ENCODE assay signal across 10 cellular contexts in genomic region chr13:99970761-99971575, GRCh38. TPM values are rescaled to one million over a fixed set of nuclear protein-coding genes. Genes with fewer than 3 reads are reported as not detected.
DNase-seq lines count a peak whose midpoint lies in the region; ATAC-seq and TF ChIP-seq lines count a peak whose summit lies in the region.
"Had no signal": no experiment of that assay in that cellular context is flagged by ENCODE, and none has a peak within 500 bp of the region (broad histone marks: within the 10 kb centered on the region; RNA-seq: fewer than 3 reads in every experiment).

No MANE protein-coding gene starts in this region.

- POLR2A ChIA-PET in CD8-positive, alpha-beta memory T cell (lab: Charles Lee): no interaction called here
- POLR2A ChIA-PET in naive thymus-derived CD8-positive, alpha-beta T cell (lab: Charles Lee): interaction anchor here (0.6 to 2.5 kb wide), 3 partner anchors 10 to 153 kb away, joined by 3 to 13 read pairs (median 4); partner anchors contain the start of gene ZIC2

- H3K9me3 Mint-ChIP-seq in CD8-positive, alpha-beta memory T cell: peaks cover 17 to 50% (median 45%) of the 10 kb centered on the region in 5 donors
- peaks cover 0 to 51% (median 23%) of the 10 kb centered on the region in 9 donors for H3K9me3 Mint-ChIP-seq in naive thymus-derived CD8-positive, alpha-beta T cell

- no peak for DNase-seq in CD8-positive, alpha-beta memory T cell
- no peak for DNase-seq in astrocyte of the cerebellum (ENCODE audit: low read depth)
- DNase-seq in naive thymus-derived CD8-positive, alpha-beta T cell: peak in 1 of 10 donors; percentile 13
- no peak for DNase-seq in pons (ENCODE audit: low spot score)
- DNase-seq in NCI-H1436 treated with DMSO at 0.1 percent for 48 hours (lab: John Stamatoyannopoulos, UW): no peak
- DNase-seq in tibial nerve (ENCODE audit: low spot score in 2 of 2): no peak

- peak overlapping the region in 2 of 8 donors; percentile 53 to 97 for H3K27ac Mint-ChIP-seq in CD8-positive, alpha-beta memory T cell
- H3K27ac Mint-ChIP-seq in naive thymus-derived CD8-positive, alpha-beta T cell: no peak overlapping the region

- peaks cover 24 to 28% (median 24%) of the 10 kb centered on the region in 3 donors for H3K4me1 Mint-ChIP-seq in CD8-positive, alpha-beta memory T cell
- H3K4me1 Mint-ChIP-seq in naive thymus-derived CD8-positive, alpha-beta T cell: peaks cover 10 to 25% (median 19%) of the 10 kb centered on the region in 4 donors

- H3K36me3 ChIP-seq in CD8-positive, alpha-beta memory T cell (ENCODE audit: insufficient read depth, low read length): no peaks in the 10 kb centered on the region
- H3K36me3 ChIP-seq in tibial nerve: no peaks in the 10 kb centered on the region
- H3K36me3 ChIP-seq: adrenal gland had no signal

- peaks cover 74 to 75% of the 10 kb centered on the region in 2 donors for H3K27me3 Mint-ChIP-seq in CD8-positive, alpha-beta memory T cell
- peaks cover 57 to 85% (median 64%) of the 10 kb centered on the region in 5 donors for H3K27me3 Mint-ChIP-seq in naive thymus-derived CD8-positive, alpha-beta T cell

- TF ChIP-seq EP300 in tibial nerve (IDR thresholded peaks at IDR 0.05): no peak

- TF ChIP-seq CTCF in astrocyte of the cerebellum (IDR thresholded peaks at IDR 0.05; ENCODE audit: low read depth, low read length, missing control alignments): no peak
- no peak for TF ChIP-seq CTCF in tibial nerve (IDR thresholded peaks at IDR 0.05)

- peaks cover 0 to 2% (median 0%) of the 10 kb centered on the region in 3 donors for H3K36me3 Mint-ChIP-seq in CD8-positive, alpha-beta memory T cell
- H3K36me3 Mint-ChIP-seq in naive thymus-derived CD8-positive, alpha-beta T cell: peaks cover 21 to 39% (median 24%) of the 10 kb centered on the region in 3 donors

- TF ChIP-seq POLR2A in tibial nerve (IDR thresholded peaks at IDR 0.05): no peak

- WGBS in tibial nerve, 2 donors: 3 to 4% methylated on average over 41 to 65 of the region's 100 CpGs

- no peak overlapping the region for H3K4me3 ChIP-seq in CD8-positive, alpha-beta memory T cell (ENCODE audit: low read length)
- peak overlapping the region; percentile 71 for H3K4me3 ChIP-seq in astrocyte of the cerebellum (ENCODE audit: low read depth, low read length)
- H3K4me3 ChIP-seq in tibial nerve: peak overlapping the region in 1 of 4 donors; percentile 33

- peaks cover 17% of the 10 kb centered on the region for H3K4me1 ChIP-seq in CD8-positive, alpha-beta memory T cell (ENCODE audit: insufficient read depth, low read length)
- peaks cover 0 to 39% (median 23%) of the 10 kb centered on the region in 4 donors for H3K4me1 ChIP-seq in tibial nerve

- no peak overlapping the region for H3K27ac ChIP-seq in CD8-positive, alpha-beta memory T cell (ENCODE audit: low read depth, low read length)
- no peak overlapping the region for H3K27ac ChIP-seq in tibial nerve
- H3K27ac ChIP-seq: adrenal gland had no signal

- CTCF ChIA-PET in CD8-positive, alpha-beta memory T cell (lab: Charles Lee): interaction anchor here (1.0 to 1.3 kb wide), 3 partner anchors 16 to 25 kb away, joined by 3 read pairs; no protein-coding TSS in a partner anchor

- in situ Hi-C loops in astrocyte of the cerebellum (cut with HindIII; ENCODE audit: low sequenced_read_pairs): no loop called here

- peaks cover 81% of the 10 kb centered on the region for H3K27me3 ChIP-seq in CD8-positive, alpha-beta memory T cell (ENCODE audit: insufficient read depth, low read length, poor library complexity, severe bottlenecking)
- peaks cover 13 to 95% of the 10 kb centered on the region in 2 donors for H3K27me3 ChIP-seq in tibial nerve

- ATAC-seq in HG02885 (IDR thresholded peaks at IDR 0.05; ENCODE audit: poor library complexity, unreplicated experiment) (peak; percentile 46), HG03442 (IDR thresholded peaks at IDR 0.05; ENCODE audit: unreplicated experiment) (no peak)
- ATAC-seq in naive thymus-derived CD8-positive, alpha-beta T cell: peak; percentile 5 to 26

- H3K4me3 Mint-ChIP-seq in CD8-positive, alpha-beta memory T cell: peak overlapping the region in 5 of 7 donors; percentile 48 to 77 (median 58)
- peak overlapping the region in 7 of 10 donors; percentile 35 to 66 (median 45) for H3K4me3 Mint-ChIP-seq in naive thymus-derived CD8-positive, alpha-beta T cell

- peaks cover 16% of the 10 kb centered on the region for H3K9me3 ChIP-seq in CD8-positive, alpha-beta memory T cell (ENCODE audit: low read length)
- H3K9me3 ChIP-seq in tibial nerve: peaks cover 0 to 11% (median 0%) of the 10 kb centered on the region in 4 donors
- H3K9me3 ChIP-seq: adrenal gland had no signal

RNA-seq across cellular contexts. Expression of gene ZIC5, which starts 0.6 kb away (rescaled TPM):
- total RNA-seq in CD8-positive, alpha-beta memory T cell: not detected
- not detected for polyA plus RNA-seq in CD8-positive, alpha-beta memory T cell
- total RNA-seq in naive thymus-derived CD8-positive, alpha-beta T cell: not detected
- polyA plus RNA-seq in naive thymus-derived CD8-positive, alpha-beta T cell: not detected
- not detected for total RNA-seq in tibial nerve
- total RNA-seq: myocyte had no signal
- polyA plus RNA-seq: adrenal gland had no signal

RNA-seq across cellular contexts. Expression of gene ZIC2, which starts 10.6 kb away (rescaled TPM):
- not detected for total RNA-seq in CD8-positive, alpha-beta memory T cell
- not detected for polyA plus RNA-seq in CD8-positive, alpha-beta memory T cell
- total RNA-seq in naive thymus-derived CD8-positive, alpha-beta T cell: not detected
- polyA plus RNA-seq in naive thymus-derived CD8-positive, alpha-beta T cell: not detected
- not detected for total RNA-seq in tibial nerve
- total RNA-seq: myocyte had no signal
- polyA plus RNA-seq: adrenal gland had no signal
